Comparison of ENCODE assay signal across 9 cellular contexts in the genomic region with DNA sequence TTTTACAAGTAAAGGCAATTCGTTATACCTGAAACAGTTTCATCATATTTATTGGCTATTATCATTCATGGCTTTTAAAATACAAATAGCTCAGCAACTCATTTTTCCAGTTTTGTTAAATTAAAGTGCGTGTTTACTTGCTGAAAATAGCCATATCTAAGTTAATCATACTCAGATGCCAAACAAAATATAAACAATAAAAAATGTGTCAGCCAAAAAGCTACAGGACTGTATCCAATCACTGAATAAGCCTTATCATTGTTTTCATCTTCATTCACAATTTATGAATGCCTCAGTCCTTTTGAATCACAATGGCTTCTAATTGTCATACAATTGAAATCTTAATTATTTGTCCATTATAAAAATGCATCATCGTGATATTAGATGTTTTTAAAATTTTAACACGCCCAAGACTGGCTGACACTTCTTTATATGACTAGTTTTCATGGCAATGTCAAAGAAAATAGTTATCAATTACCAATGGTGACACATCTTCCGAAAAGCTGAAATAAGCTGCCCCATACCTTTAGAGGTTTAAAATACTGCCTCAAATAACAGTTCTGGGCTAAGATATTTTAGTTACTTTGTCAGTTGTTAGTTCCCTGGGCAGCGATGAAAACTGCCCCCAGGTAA. TPM values are rescaled to one million over a fixed set of nuclear protein-coding genes. Genes with fewer than 3 reads are reported as not detected.
DNase-seq lines count a peak whose midpoint lies in the region; FAIRE-seq and TF ChIP-seq lines count a peak whose summit lies in the region.
"Had no signal": no experiment of that assay in that cellular context is flagged by ENCODE, and none has a peak within 500 bp of the region (broad histone marks: within the 10 kb centered on the region; RNA-seq: fewer than 3 reads in every experiment).

No MANE protein-coding gene starts in this region.

- H2BK15ac ChIP-seq in mesenchymal stem cell (ENCODE audit: low read depth, poor library complexity, severe bottlenecking): no peak overlapping the region

- in situ Hi-C loops in transverse colon (cut with MboI; ENCODE audit: low pct_ligation_motif_present in 1 of 4, low pct_unique_long_range_greater_than_20kb in 1 of 4, low sequenced_read_pairs in 3 of 4): no loop called here

- peak overlapping the region; percentile 99 for H3K9ac ChIP-seq in mesenchymal stem cell (ENCODE audit: low read length)

- no peak for TF ChIP-seq EP300 in transverse colon (IDR thresholded peaks at IDR 0.05; ENCODE audit: low read depth)

- H4K91ac ChIP-seq in mesenchymal stem cell (ENCODE audit: low read length): no peak overlapping the region

- peak; percentile 38 for DNase-seq in NCI-H1694 treated with DMSO at 0.1 percent for 48 hours (lab: John Stamatoyannopoulos, UW)
- DNase-seq in NCI-H1694 (lab: John Stamatoyannopoulos, UW): no peak
- DNase-seq in dorsolateral prefrontal cortex: no peak
- no peak for DNase-seq in mesenchymal stem cell
- no peak for DNase-seq in transverse colon
- DNase-seq in Kasumi-1 (lab: John Stamatoyannopoulos, UW): no peak
- DNase-seq in mesenteric fat pad (ENCODE audit: low spot score): no peak
- DNase-seq in frontal cortex (ENCODE audit: low spot score in 2 of 2): no peak
- DNase-seq: activated B cell treated with CpG ODN at 0.5 μM for 24 hours had no signal

- H3K14ac ChIP-seq in mesenchymal stem cell (ENCODE audit: low read length in 2 of 2): no peak overlapping the region

- no peak overlapping the region for H2BK120ac ChIP-seq in mesenchymal stem cell (ENCODE audit: low read depth, low read length)

- H3K23ac ChIP-seq in mesenchymal stem cell (ENCODE audit: low read length in 2 of 2): no peak overlapping the region

- peak overlapping the region; percentile 56 to 92 (median 78) for H3K4me3 ChIP-seq in dorsolateral prefrontal cortex
- peak overlapping the region in 1 of 2 experiments; percentile 98 for H3K4me3 ChIP-seq in mesenchymal stem cell (ENCODE audit: insufficient read depth in 1 of 2, low read depth in 1 of 2, low read length in 2 of 2)
- H3K4me3 ChIP-seq in transverse colon: peak overlapping the region; percentile 59 to 74 (median 70)

- no peak overlapping the region for H2BK5ac ChIP-seq in mesenchymal stem cell (ENCODE audit: low read depth, low read length, poor library complexity, severe bottlenecking)

- H3K4ac ChIP-seq in mesenchymal stem cell (ENCODE audit: low read depth in 1 of 2, low read length in 2 of 2): no peak overlapping the region

- TF ChIP-seq CTCF in dorsolateral prefrontal cortex (IDR thresholded peaks at IDR 0.05 in 54 of 56, conservative IDR thresholded peaks at IDR 0.05 in 2 of 56; ENCODE audit: low read depth in 1 of 56, partially characterized antibody in 56 of 56): no peak
- TF ChIP-seq CTCF in transverse colon (IDR thresholded peaks at IDR 0.05): no peak

- no peak overlapping the region for H2AK5ac ChIP-seq in mesenchymal stem cell (ENCODE audit: low read length, severe bottlenecking)

- H3K4me2 ChIP-seq in mesenchymal stem cell (ENCODE audit: low read length, poor library complexity, severe bottlenecking): peak overlapping the region; percentile 85

- H3K36me3 ChIP-seq in mesenchymal stem cell (ENCODE audit: control insufficient read depth in 1 of 2, insufficient read depth in 2 of 2, low read depth in 1 of 2, low read length in 2 of 2) (peaks cover 1 to 3% of the 10 kb centered on the region in 2 experiments), transverse colon (no peaks in the 10 kb centered on the region)

- H3K4me1 ChIP-seq in mesenchymal stem cell (ENCODE audit: control insufficient read depth, insufficient read depth, low read depth, low read length) (peaks cover 4% of the 10 kb centered on the region), transverse colon (peaks cover 4 to 46% (median 16%) of the 10 kb centered on the region in 4 donors)

- no peak overlapping the region for H3K18ac ChIP-seq in mesenchymal stem cell (ENCODE audit: low read depth in 1 of 2, low read length in 2 of 2)

- intact Hi-C loops in dorsolateral prefrontal cortex (cut with DNase I): no loop called here
- intact Hi-C loops in transverse colon (cut with DNase I; ENCODE audit: low total_unique reads): loop anchor here (10.0 kb wide), 1 partner anchor 217 kb away; no protein-coding TSS in a partner anchor

- H2AFZ ChIP-seq in mesenchymal stem cell (ENCODE audit: low read depth, low read length): no peak overlapping the region

- H4K8ac ChIP-seq in mesenchymal stem cell (ENCODE audit: low read length): no peak overlapping the region

- no peak overlapping the region for H2BK12ac ChIP-seq in mesenchymal stem cell (ENCODE audit: low read length in 2 of 2)

- peaks cover 8% of the 10 kb centered on the region for H3K79me1 ChIP-seq in mesenchymal stem cell (replicated peaks; ENCODE audit: low read length, poor library complexity, severe bottlenecking)

- 50% methylated on average over 2 of the region's 6 CpGs for WGBS in mesenchymal stem cell
- WGBS in transverse colon (ENCODE audit: low coverage in 1 of 2), 2 donors: 17 to 24% methylated on average over 6 of the region's 6 CpGs

- no peak for TF ChIP-seq POLR2A in transverse colon (IDR thresholded peaks at IDR 0.05)

- no peaks in the 10 kb centered on the region for H3K9me3 ChIP-seq in mesenchymal stem cell (ENCODE audit: control insufficient read depth, low read length)
- H3K9me3 ChIP-seq in transverse colon: no peaks in the 10 kb centered on the region

- H3K27ac ChIP-seq in dorsolateral prefrontal cortex: peak overlapping the region in 57 of 59 donors; percentile 5 to 99 (median 97)
- no peak overlapping the region for H3K27ac ChIP-seq in mesenchymal stem cell (ENCODE audit: low read length, poor library complexity, severe bottlenecking)
- peak overlapping the region; percentile 91 to 97 (median 96) for H3K27ac ChIP-seq in transverse colon

- H3K27me3 ChIP-seq in dorsolateral prefrontal cortex (peaks cover 0 to 9% (median 0%) of the 10 kb centered on the region in 45 donors), mesenchymal stem cell (ENCODE audit: control insufficient read depth in 1 of 2, insufficient read depth in 1 of 2, low read length in 2 of 2) (no peaks in the 10 kb centered on the region), transverse colon (peaks cover 10% of the 10 kb centered on the region)

- FAIRE-seq in frontal cortex (lab: Jason Lieb, UNC): no peak

RNA-seq across cellular contexts. Expression of a gene that starts 1.9 kb away (rescaled TPM):
- total RNA-seq in dorsolateral prefrontal cortex (100 to 1,000 TPM in 28 of 120 experiments, 10 to 100 TPM in 92; 57.4 to 185 (median 86.8) TPM), transverse colon (100 to 1,000 TPM in 1 of 4 donors, 10 to 100 TPM in 3; 40.2 to 150 (median 83.7) TPM), mesenteric fat pad (143 TPM), frontal cortex (104 TPM)
- polyA plus RNA-seq in mesenchymal stem cell (2013, experiment 1 of 2): 1.2 TPM
- polyA plus RNA-seq in mesenchymal stem cell (2013, experiment 2 of 2): 0.78 TPM
- total RNA-seq: activated B cell treated with CpG ODN at 0.5 μM for 24 hours had no signal
